29 cellular contexts compared by ENCODE assay signal in genomic region chr12:65164244-65164643, GRCh38. TPM values are rescaled to one million over a fixed set of nuclear protein-coding genes. Genes with fewer than 3 reads are reported as not detected.
"Had no signal": no experiment of that assay in that cellular context is flagged by ENCODE, and none has a peak within 500 bp of the region (broad histone marks: within the 10 kb centered on the region; RNA-seq: fewer than 3 reads in every experiment).

No MANE protein-coding gene starts in this region.

- H3K9me3 Mint-ChIP-seq: stimulated activated effector memory CD8-positive, alpha-beta T cell treated with anti-CD3 and anti-CD28 coated beads, Interleukin-12 subunit alpha, Interleukin-12 subunit beta, amount 100 ng/mL, for 72 hours; stimulated activated memory B cell treated with anti-CD40 and anti-IgM and Interleukin-4, amounts not matched to agents 10 μg/mL and 1 μg/mL and 100 μg/mL, for 72 hours; stimulated activated naive B cell treated with anti-CD40 and anti-IgM and Interleukin-4, amounts not matched to agents 10 μg/mL and 1 μg/mL and 100 μg/mL, for 72 hours; stimulated activated naive CD8-positive, alpha-beta T cell treated with anti-CD3 and anti-CD28 coated beads, Interleukin-15, amount 100 ng/mL, for 72 hours; stimulated activated naive CD8-positive, alpha-beta T cell treated with anti-CD3 and anti-CD28 coated beads, Interleukin-15, Interleukin-2, amounts not matched to agents 100 ng/mL and 50 ng/mL, for 24 hours; type B pancreatic cell had no signal

- DNase-seq: stimulated activated CD4-positive, alpha-beta T cell treated with anti-CD3 and anti-CD28 coated beads, Interleukin-2, amount 100 ng/mL, for 48 hours; stimulated activated CD4-positive, alpha-beta T cell treated with anti-CD3 and anti-CD28 coated beads, Interleukin-4, amount 100 ng/mL, for 1 hour; stimulated activated CD4-positive, alpha-beta T cell treated with anti-CD3 and anti-CD28 coated beads, Interleukin-4, amount 100 ng/mL, for 24 hours; stimulated activated CD4-positive, alpha-beta T cell treated with anti-CD3 and anti-CD28 coated beads, Interleukin-4, amount 100 ng/mL, for 4 hours; stimulated activated CD8-positive, alpha-beta memory T cell treated with anti-CD3 and anti-CD28 coated beads, Interleukin-4, amount 100 ng/mL, for 48 hours; stimulated activated naive B cell treated with anti-CD40 and anti-IgM and Interleukin-4, amounts not matched to agents 10 μg/mL and 1 μg/mL and 100 μg/mL, for 72 hours; stimulated activated naive CD4-positive, alpha-beta T cell; stimulated activated naive CD4-positive, alpha-beta T cell treated with Interleukin-2 at 50 U/mL for 16 hours; stimulated activated naive CD8-positive, alpha-beta T cell treated with anti-CD3 and anti-CD28 coated beads, Interleukin-15, amount 100 ng/mL, for 72 hours; stimulated activated naive CD8-positive, alpha-beta T cell treated with anti-CD3 and anti-CD28 coated beads, Interleukin-15, Interleukin-2, amounts not matched to agents 100 U/mL and 50 U/mL, for 24 hours; stomach; substantia nigra; testis; thyroid gland; tibial artery; transverse colon; upper lobe of left lung; upper lobe of right lung; uterus had no signal

- H3K36me3 Mint-ChIP-seq: stimulated activated memory B cell treated with anti-CD40 and anti-IgM and Interleukin-4, amounts not matched to agents 10 μg/mL and 1 μg/mL and 100 μg/mL, for 72 hours; stimulated activated naive B cell treated with anti-CD40 and anti-IgM and Interleukin-4, amounts not matched to agents 10 μg/mL and 1 μg/mL and 100 μg/mL, for 72 hours had no signal

- H3K36me3 ChIP-seq: stomach, suprapubic skin, thoracic aorta, thyroid gland, tibial artery, tibial nerve, transverse colon, upper lobe of left lung, upper lobe of right lung, uterus, vagina had no signal

- H3K4me3 ChIP-seq: stomach, suprapubic skin, testis, thoracic aorta, thyroid gland, tibial artery, tibial nerve, transverse colon, upper lobe of left lung, upper lobe of right lung, uterus, vagina had no signal

- H3K4me1 Mint-ChIP-seq: stimulated activated memory B cell treated with anti-CD40 and anti-IgM and Interleukin-4, amounts not matched to agents 10 μg/mL and 1 μg/mL and 100 μg/mL, for 72 hours; stimulated activated naive B cell treated with anti-CD40 and anti-IgM and Interleukin-4, amounts not matched to agents 10 μg/mL and 1 μg/mL and 100 μg/mL, for 72 hours had no signal

- H3K27me3 ChIP-seq: testis, thyroid gland, upper lobe of left lung, upper lobe of right lung, uterus, vagina had no signal

- H3K4me1 ChIP-seq: upper lobe of right lung, uterus had no signal

- ATAC-seq: stimulated activated naive CD8-positive, alpha-beta T cell treated with anti-CD3 and anti-CD28 coated beads, Interleukin-15, amount 100 ng/mL, for 72 hours; upper lobe of right lung had no signal

- H3K9me3 ChIP-seq: stomach, suprapubic skin, testis, thoracic aorta, thyroid gland, tibial artery, tibial nerve, transverse colon, upper lobe of left lung, upper lobe of right lung, uterus, vagina had no signal

- H3K4me3 Mint-ChIP-seq: stimulated activated effector memory CD8-positive, alpha-beta T cell treated with anti-CD3 and anti-CD28 coated beads, Interleukin-12 subunit alpha, Interleukin-12 subunit beta, amount 100 ng/mL, for 72 hours; stimulated activated memory B cell treated with anti-CD40 and anti-IgM and Interleukin-4, amounts not matched to agents 10 μg/mL and 1 μg/mL and 100 μg/mL, for 72 hours; stimulated activated naive B cell treated with anti-CD40 and anti-IgM and Interleukin-4, amounts not matched to agents 10 μg/mL and 1 μg/mL and 100 μg/mL, for 72 hours; stimulated activated naive CD8-positive, alpha-beta T cell treated with anti-CD3 and anti-CD28 coated beads, Interleukin-15, amount 100 ng/mL, for 72 hours; stimulated activated naive CD8-positive, alpha-beta T cell treated with anti-CD3 and anti-CD28 coated beads, Interleukin-15, Interleukin-2, amounts not matched to agents 100 ng/mL and 50 ng/mL, for 24 hours; type B pancreatic cell had no signal

- FAIRE-seq: urothelium cell line had no signal

- H3K27ac ChIP-seq: stomach, suprapubic skin, testis, thoracic aorta, thyroid gland, tibial artery, tibial nerve, transverse colon, upper lobe of left lung, upper lobe of right lung, uterus, vagina had no signal

- H3K27ac Mint-ChIP-seq: stimulated activated effector memory CD8-positive, alpha-beta T cell treated with anti-CD3 and anti-CD28 coated beads, Interleukin-12 subunit alpha, Interleukin-12 subunit beta, amount 100 ng/mL, for 72 hours; stimulated activated memory B cell treated with anti-CD40 and anti-IgM and Interleukin-4, amounts not matched to agents 10 μg/mL and 1 μg/mL and 100 μg/mL, for 72 hours; stimulated activated naive B cell treated with anti-CD40 and anti-IgM and Interleukin-4, amounts not matched to agents 10 μg/mL and 1 μg/mL and 100 μg/mL, for 72 hours; stimulated activated naive CD8-positive, alpha-beta T cell treated with anti-CD3 and anti-CD28 coated beads, Interleukin-15, Interleukin-2, amounts not matched to agents 100 ng/mL and 50 ng/mL, for 24 hours; type B pancreatic cell had no signal

RNA-seq across cellular contexts. Expression of gene WIF1, which starts 43.1 kb away (rescaled TPM):
- total RNA-seq: subcutaneous adipose tissue, thoracic aorta, thyroid gland, tibial nerve, transverse colon had no signal
